Comparison of ENCODE assay signal across 8 cellular contexts in genomic region chr12:57940915-57941164, GRCh38. TPM values are rescaled to one million over a fixed set of nuclear protein-coding genes. Genes with fewer than 3 reads are reported as not detected.
DNase-seq lines count a peak whose midpoint lies in the region; TF ChIP-seq lines count a peak whose summit lies in the region.

No MANE protein-coding gene starts in this region.

- H3K36me3 ChIP-seq in H7 (replicated peaks; ENCODE audit: control insufficient read depth, insufficient read depth, low read length), result no peaks in the 10 kb centered on the region
- H3K36me3 ChIP-seq in skeletal muscle tissue (ENCODE audit: control insufficient read depth in 3 of 3, insufficient read depth in 3 of 3, low read length in 3 of 3), result no peaks in the 10 kb centered on the region

- H3K4me1 ChIP-seq in skeletal muscle tissue (ENCODE audit: control insufficient read depth in 3 of 3, insufficient read depth in 3 of 3, low read length in 3 of 3), result peaks cover 9 to 18% (median 12%) of the 10 kb centered on the region in 3 donors

- DNase-seq in H7 (no peak), foreskin fibroblast (no peak), SIG-M5 (lab: John Stamatoyannopoulos, UW) (no peak)
- DNase-seq in stimulated activated CD4-positive, alpha-beta T cell treated with anti-CD3 and anti-CD28 coated beads, Interleukin-2, amount 100 ng/mL, for 48 hours, result no peak
- no peak for DNase-seq in effector CD4-positive, alpha-beta T cell
- DNase-seq in central memory CD4-positive, alpha-beta T cell, result no peak

- peak overlapping the region; percentile 79 to 92 (median 91) for H3K9ac ChIP-seq in skeletal muscle tissue (ENCODE audit: low read depth in 1 of 3, low read length in 3 of 3)

- no peak for TF ChIP-seq CTCF in VCaP (conservative IDR thresholded peaks at IDR 0.05)
- TF ChIP-seq CTCF in foreskin fibroblast (IDR thresholded peaks at IDR 0.05; ENCODE audit: low read depth, low read length), result no peak

- H3K9me3 ChIP-seq in skeletal muscle tissue (ENCODE audit: control insufficient read depth in 3 of 3, low read length in 3 of 3), result no peaks in the 10 kb centered on the region

- H3K27me3 ChIP-seq in H7 (ENCODE audit: control insufficient read depth, insufficient read depth, low read length) (no peaks in the 10 kb centered on the region; the same call in 1 of the 2 replicates), skeletal muscle tissue (ENCODE audit: control insufficient read depth in 3 of 3, insufficient read depth in 3 of 3, low read length in 3 of 3) (no peaks in the 10 kb centered on the region)

- H3K4me3 ChIP-seq in H7 (ENCODE audit: insufficient read depth, low read depth, low read length), result peak overlapping the region; percentile 67
- peak overlapping the region; percentile 47 to 76 for H3K4me3 ChIP-seq in foreskin fibroblast (ENCODE audit: low read depth in 1 of 2, low read length in 2 of 2)
- H3K4me3 ChIP-seq in skeletal muscle tissue (ENCODE audit: low read length in 3 of 3), result peak overlapping the region; percentile 90 to 97 (median 92)

- peak overlapping the region; percentile 91 for H3K27ac ChIP-seq in VCaP
- peak overlapping the region; percentile 93 for H3K27ac ChIP-seq in skeletal muscle tissue (ENCODE audit: low read depth, low read length)

RNA-seq across cellular contexts. Expression of gene ATP23, which starts 0.5 kb away (rescaled TPM):
- total RNA-seq in H7 (2014; rRNA removed; shearing (Covaris generic)), result 20.6 and 21.9 TPM in 2 replicates
- total RNA-seq in skeletal muscle tissue, result 8.9 TPM
